ENCODE assay signal across 8 cellular contexts in genomic region chr1:119275145-119275929, GRCh38.
DNase-seq lines count a peak whose midpoint lies in the region; ATAC-seq and TF ChIP-seq lines count a peak whose summit lies in the region.

No MANE protein-coding gene starts in this region.

- DNase-seq in natural killer cell (no peak), NCI-H460 (ENCODE audit: extremely low read depth, low read depth) (peak; percentile 35), foreskin keratinocyte (peak in 1 of 2 donors; percentile 48), pulmonary artery endothelial cell (ENCODE audit: low read depth, low spot score) (peak; percentile 27), cerebellar nuclear complex (lab: John Stamatoyannopoulos, UW) (no peak)
- no peak for DNase-seq in natural killer cell treated with Interleukin-12 subunit alpha and Interleukin-12 subunit beta and Interleukin-15 and Interleukin-18, amount 100 ng/mL, for 72 hours (ENCODE audit: low spot score)
- peak; percentile 66 for DNase-seq in activated CD8-positive, alpha-beta T cell treated with anti-CD3 and anti-CD28 coated beads for 36 hours

- H3K27me3 ChIP-seq in foreskin keratinocyte: no peaks in the 10 kb centered on the region

- CTCF ChIA-PET in activated CD8-positive, alpha-beta T cell treated with anti-CD3 and anti-CD28 coated beads for 36 hours (lab: Charles Lee): interaction anchor here (0.6 to 2.8 kb wide), 30 partner anchors 8 to 404 kb away, joined by 3 to 26 read pairs (median 4); partner anchors contain the start of gene HAO2

- H3K27me3 Mint-ChIP-seq in natural killer cell (ENCODE audit: low read depth in 2 of 2): peaks cover 0 to 22% of the 10 kb centered on the region in 2 donors
- H3K27me3 Mint-ChIP-seq in natural killer cell treated with Interleukin-12 subunit alpha and Interleukin-12 subunit beta and Interleukin-15 and Interleukin-18, amount 100 ng/mL, for 72 hours: peaks cover 10 to 12% of the 10 kb centered on the region in 2 donors
- peaks cover 9% of the 10 kb centered on the region for H3K27me3 Mint-ChIP-seq in activated CD8-positive, alpha-beta T cell treated with anti-CD3 and anti-CD28 coated beads for 36 hours

- intact Hi-C loops in natural killer cell (cut with micrococcal nuclease): no loop called here
- intact Hi-C loops in activated CD8-positive, alpha-beta T cell treated with anti-CD3 and anti-CD28 coated beads for 36 hours (cut with micrococcal nuclease): no loop called here

- ATAC-seq in natural killer cell: peak in 1 of 3 donors; percentile 66
- ATAC-seq in natural killer cell treated with Interleukin-12 subunit alpha and Interleukin-12 subunit beta and Interleukin-15 and Interleukin-18, amount 100 ng/mL, for 72 hours: no peak
- peak; percentile 75 for ATAC-seq in HG03066 (IDR thresholded peaks at IDR 0.05; ENCODE audit: low read depth, unreplicated experiment)
- peak; percentile 72 for ATAC-seq in activated CD8-positive, alpha-beta T cell treated with anti-CD3 and anti-CD28 coated beads for 36 hours
- peak; percentile 55 for ATAC-seq in foreskin keratinocyte

- peak; percentile 37 for TF ChIP-seq CTCF in natural killer cell (IDR thresholded peaks at IDR 0.05)
- peak; percentile 87 for TF ChIP-seq CTCF in activated CD8-positive, alpha-beta T cell treated with anti-CD3 and anti-CD28 coated beads for 36 hours (IDR thresholded peaks at IDR 0.05)
- peak; percentile 96 for TF ChIP-seq CTCF in foreskin keratinocyte (conservative IDR thresholded peaks at IDR 0.05)

- POLR2A ChIA-PET in activated CD8-positive, alpha-beta T cell treated with anti-CD3 and anti-CD28 coated beads for 36 hours (lab: Charles Lee): no interaction called here

- peaks cover 16% of the 10 kb centered on the region for H3K4me1 ChIP-seq in foreskin keratinocyte

- no peaks in the 10 kb centered on the region for H3K9me3 Mint-ChIP-seq in natural killer cell
- no peaks in the 10 kb centered on the region for H3K9me3 Mint-ChIP-seq in natural killer cell treated with Interleukin-12 subunit alpha and Interleukin-12 subunit beta and Interleukin-15 and Interleukin-18, amount 100 ng/mL, for 72 hours
- no peaks in the 10 kb centered on the region for H3K9me3 Mint-ChIP-seq in activated CD8-positive, alpha-beta T cell treated with anti-CD3 and anti-CD28 coated beads for 36 hours

- no peak overlapping the region for H3K27ac Mint-ChIP-seq in natural killer cell
- no peak overlapping the region for H3K27ac Mint-ChIP-seq in natural killer cell treated with Interleukin-12 subunit alpha and Interleukin-12 subunit beta and Interleukin-15 and Interleukin-18, amount 100 ng/mL, for 72 hours
- no peak overlapping the region for H3K27ac Mint-ChIP-seq in activated CD8-positive, alpha-beta T cell treated with anti-CD3 and anti-CD28 coated beads for 36 hours

- no peaks in the 10 kb centered on the region for H3K36me3 Mint-ChIP-seq in natural killer cell
- H3K36me3 Mint-ChIP-seq in natural killer cell treated with Interleukin-12 subunit alpha and Interleukin-12 subunit beta and Interleukin-15 and Interleukin-18, amount 100 ng/mL, for 72 hours: no peaks in the 10 kb centered on the region
- no peaks in the 10 kb centered on the region for H3K36me3 Mint-ChIP-seq in activated CD8-positive, alpha-beta T cell treated with anti-CD3 and anti-CD28 coated beads for 36 hours (ENCODE audit: low read depth)

- H3K27ac ChIP-seq in foreskin keratinocyte: no peak overlapping the region

- H3K4me3 Mint-ChIP-seq in natural killer cell: no peak overlapping the region
- H3K4me3 Mint-ChIP-seq in natural killer cell treated with Interleukin-12 subunit alpha and Interleukin-12 subunit beta and Interleukin-15 and Interleukin-18, amount 100 ng/mL, for 72 hours: no peak overlapping the region
- H3K4me3 Mint-ChIP-seq in activated CD8-positive, alpha-beta T cell treated with anti-CD3 and anti-CD28 coated beads for 36 hours: no peak overlapping the region

- no peaks in the 10 kb centered on the region for H3K4me1 Mint-ChIP-seq in natural killer cell
- no peaks in the 10 kb centered on the region for H3K4me1 Mint-ChIP-seq in natural killer cell treated with Interleukin-12 subunit alpha and Interleukin-12 subunit beta and Interleukin-15 and Interleukin-18, amount 100 ng/mL, for 72 hours (ENCODE audit: low read depth in 2 of 2)
- no peaks in the 10 kb centered on the region for H3K4me1 Mint-ChIP-seq in activated CD8-positive, alpha-beta T cell treated with anti-CD3 and anti-CD28 coated beads for 36 hours (ENCODE audit: low read depth)

Comparison
In these comparisons a context has a peak if more than half of its experiments do, and no peak if none do; other contexts are left out.
1. ATAC-seq: peak in HG03066 (single experiment), activated CD8-positive, alpha-beta T cell treated with anti-CD3 and anti-CD28 coated beads for 36 hours (single experiment) and foreskin keratinocyte (single experiment); none in natural killer cell treated with Interleukin-12 subunit alpha and Interleukin-12 subunit beta and Interleukin-15 and Interleukin-18, amount 100 ng/mL, for 72 hours (0 of 2).
2. DNase-seq: peak in NCI-H460 (single experiment), activated CD8-positive, alpha-beta T cell treated with anti-CD3 and anti-CD28 coated beads for 36 hours (single experiment) and pulmonary artery endothelial cell (single experiment); none in natural killer cell (single experiment), natural killer cell treated with Interleukin-12 subunit alpha and Interleukin-12 subunit beta and Interleukin-15 and Interleukin-18, amount 100 ng/mL, for 72 hours (single experiment) and cerebellar nuclear complex (0 of 2).
3. CTCF ChIP-seq: peak in every context shown above with its lines; median percentile 96 in foreskin keratinocyte; 87 in activated CD8-positive, alpha-beta T cell treated with anti-CD3 and anti-CD28 coated beads for 36 hours; 37 in natural killer cell.